Comparison of ENCODE assay signal across 11 cellular contexts in genomic region chr11:10692716-10693115, GRCh38. TPM values are rescaled to one million over a fixed set of nuclear protein-coding genes. Genes with fewer than 3 reads are reported as not detected.
DNase-seq lines count a peak whose midpoint lies in the region; ATAC-seq, FAIRE-seq and TF ChIP-seq lines count a peak whose summit lies in the region.
"Had no signal": no experiment of that assay in that cellular context is flagged by ENCODE, and none has a peak within 500 bp of the region (broad histone marks: within the 10 kb centered on the region; RNA-seq: fewer than 3 reads in every experiment).

No MANE protein-coding gene starts in this region.

- no peaks in the 10 kb centered on the region for H3K9me3 ChIP-seq in astrocyte (ENCODE audit: insufficient read depth, low read depth, low read length)
- no peaks in the 10 kb centered on the region for H3K9me3 ChIP-seq in iPS-20b (ENCODE audit: insufficient read depth, low read depth, low read length)

- peak overlapping the region; percentile 55 for H2AFZ ChIP-seq in astrocyte (ENCODE audit: low read depth, low read length)

- peaks cover 11% of the 10 kb centered on the region for H3K27me3 Mint-ChIP-seq in astrocyte (ENCODE audit: low read depth, unreplicated experiment)

- peaks cover 8% of the 10 kb centered on the region for H3K4me1 Mint-ChIP-seq in astrocyte (ENCODE audit: low read depth, unreplicated experiment)
- H3K4me1 Mint-ChIP-seq: activated CD8-positive, alpha-beta memory T cell treated with anti-CD3 and anti-CD28 coated beads, Interleukin-2, amount 10 ng/mL, durations not matched to agents 7 days and 5 days had no signal

- DNase-seq in AG09309 (ENCODE audit: low read depth): no peak
- DNase-seq in astrocyte (ENCODE audit: low read depth): no peak
- DNase-seq in skeletal muscle cell (ENCODE audit: low read depth): no peak
- no peak for DNase-seq in activated T-cell treated with anti-CD3 and anti-CD28 coated beads for 4 hours
- DNase-seq in NAMALWA (ENCODE audit: low spot score): no peak
- DNase-seq in superior temporal gyrus (ENCODE audit: extremely low spot score): no peak
- DNase-seq: activated CD8-positive, alpha-beta memory T cell treated with anti-CD3 and anti-CD28 coated beads, Interleukin-2, amount 10 ng/mL, durations not matched to agents 7 days and 5 days; T1000 had no signal

- peak overlapping the region; percentile 26 for H3K27ac ChIP-seq in astrocyte (ENCODE audit: low read depth, low read length)
- no peak overlapping the region for H3K27ac ChIP-seq in iPS-20b (ENCODE audit: low read length)

- H3K4me3 ChIP-seq in AG09309 (ENCODE audit: control insufficient read depth, low read depth, low read length) (peak overlapping the region; percentile 25), astrocyte (ENCODE audit: insufficient read depth, low read depth, low read length) (peak overlapping the region; percentile 58), iPS-20b (ENCODE audit: low read length) (no peak overlapping the region), skeletal muscle cell (ENCODE audit: low read depth, low read length) (peak overlapping the region; percentile 1)

- H3K4me2 ChIP-seq in astrocyte (ENCODE audit: low read length): peak overlapping the region; percentile 84

- H3K9ac ChIP-seq in astrocyte (ENCODE audit: low read length) (peak overlapping the region; percentile 73), iPS-20b (ENCODE audit: low read depth, low read length) (peak overlapping the region; percentile 49; the same call in 1 of the 2 replicates)

- peak overlapping the region; percentile 73 for H3K4me3 Mint-ChIP-seq in astrocyte (ENCODE audit: unreplicated experiment)
- H3K4me3 Mint-ChIP-seq: activated CD8-positive, alpha-beta memory T cell treated with anti-CD3 and anti-CD28 coated beads, Interleukin-2, amount 10 ng/mL, durations not matched to agents 7 days and 5 days; B cell had no signal

- no peak for TF ChIP-seq CTCF in AG09309 (IDR thresholded peaks at IDR 0.05; ENCODE audit: control insufficient read depth, insufficient read depth, low read depth, low read length, missing control alignments)
- no peak for TF ChIP-seq CTCF in astrocyte (IDR thresholded peaks at IDR 0.05; ENCODE audit: insufficient read depth, low read depth, low read length)

- no peaks in the 10 kb centered on the region for H3K36me3 Mint-ChIP-seq in astrocyte (ENCODE audit: low read depth, unreplicated experiment)
- H3K36me3 Mint-ChIP-seq: activated CD8-positive, alpha-beta memory T cell treated with anti-CD3 and anti-CD28 coated beads, Interleukin-2, amount 10 ng/mL, durations not matched to agents 7 days and 5 days had no signal

- H3K9me3 Mint-ChIP-seq in astrocyte (ENCODE audit: unreplicated experiment): no peaks in the 10 kb centered on the region

- ATAC-seq in GM18868 (IDR thresholded peaks at IDR 0.05; ENCODE audit: unreplicated experiment): no peak
- ATAC-seq: activated CD8-positive, alpha-beta memory T cell treated with anti-CD3 and anti-CD28 coated beads, Interleukin-2, amount 10 ng/mL, durations not matched to agents 7 days and 5 days had no signal

- H3K36me3 ChIP-seq in astrocyte (ENCODE audit: insufficient read depth, low read length) (no peaks in the 10 kb centered on the region), iPS-20b (ENCODE audit: insufficient read depth, low read depth, low read length) (no peaks in the 10 kb centered on the region)

- H3K27me3 ChIP-seq in astrocyte (ENCODE audit: insufficient read depth, low read length) (no peaks in the 10 kb centered on the region), iPS-20b (ENCODE audit: insufficient read depth, low read length) (no peaks in the 10 kb centered on the region)

- peak overlapping the region; percentile 78 for H3K27ac Mint-ChIP-seq in astrocyte (ENCODE audit: unreplicated experiment)
- H3K27ac Mint-ChIP-seq: activated CD8-positive, alpha-beta memory T cell treated with anti-CD3 and anti-CD28 coated beads, Interleukin-2, amount 10 ng/mL, durations not matched to agents 7 days and 5 days; B cell had no signal

- H3K4me1 ChIP-seq in astrocyte (ENCODE audit: insufficient read depth, low read length): peaks cover 29% of the 10 kb centered on the region
- H3K4me1 ChIP-seq in iPS-20b (ENCODE audit: insufficient read depth, low read length): no peaks in the 10 kb centered on the region; the same call in 1 of the 2 replicates

- H3K79me2 ChIP-seq in astrocyte (ENCODE audit: insufficient read depth, low read length): peaks cover 19% of the 10 kb centered on the region

- no peaks in the 10 kb centered on the region for H4K20me1 ChIP-seq in astrocyte (ENCODE audit: insufficient read depth, low read length)

- FAIRE-seq in astrocyte (lab: Jason Lieb, UNC): no peak

RNA-seq across cellular contexts. Expression of gene IRAG1, which starts 0.8 kb away (rescaled TPM):
- total RNA-seq in astrocyte: 3.7 and 5.4 TPM in 2 replicates
- total RNA-seq: activated CD8-positive, alpha-beta memory T cell treated with anti-CD3 and anti-CD28 coated beads, Interleukin-2, amount 10 ng/mL, durations not matched to agents 7 days and 5 days had no signal

RNA-seq across cellular contexts. Expression of gene CTR9, which starts 58.3 kb away (rescaled TPM):
- total RNA-seq in astrocyte: 29.3 and 36.0 TPM in 2 replicates
